1 cellular context compared by ENCODE assay signal in the genomic region with DNA sequence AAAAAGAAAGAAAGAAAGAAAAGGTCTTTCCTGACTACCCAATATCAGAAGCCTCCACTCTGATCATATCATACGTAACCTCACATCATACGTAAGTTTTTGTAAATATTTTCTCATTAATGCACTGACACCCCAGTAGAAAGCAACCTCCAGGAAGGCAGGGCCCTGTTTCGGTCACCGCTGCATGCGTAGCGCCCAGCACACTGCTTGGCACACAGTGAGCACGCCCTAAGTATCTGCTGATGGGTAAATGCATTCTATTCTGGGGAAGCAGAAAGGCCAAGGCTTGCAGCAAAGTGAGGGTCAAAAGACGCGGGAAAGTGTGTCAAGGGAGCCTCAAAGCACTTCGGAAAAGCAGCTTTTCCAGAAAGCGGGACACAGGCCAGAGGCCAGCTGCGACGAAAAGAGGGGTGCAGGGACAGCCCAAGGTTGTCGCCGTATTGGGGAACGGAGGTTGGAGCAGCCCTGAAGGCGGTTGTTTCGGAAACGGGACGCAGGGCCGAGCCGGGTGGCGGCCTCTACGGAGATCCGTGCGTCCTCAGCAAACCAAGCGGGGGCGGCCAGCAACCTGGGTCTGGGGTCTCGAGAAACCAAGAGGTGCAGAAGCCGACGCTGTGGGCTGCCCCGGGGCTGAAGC.
TF ChIP-seq lines count a peak whose summit lies in the region.

No MANE protein-coding gene starts in this region.

TF ChIP-seq in IMR-90, 13 proteins besides CTCF, POLR2A, EP300 and RAD21:
- TF ChIP-seq BHLHE40 (IDR thresholded peaks at IDR 0.05; ENCODE audit: low read depth, low read length) (no peak), SMC3 (IDR thresholded peaks at IDR 0.05; ENCODE audit: low read depth, low read length) (no peak), CHD1 (IDR thresholded peaks at IDR 0.05; ENCODE audit: low read depth, low read length) (no peak), FOS (IDR thresholded peaks at IDR 0.05; ENCODE audit: low read depth, low read length) (no peak), RCOR1 (IDR thresholded peaks at IDR 0.05; ENCODE audit: insufficient replicate concordance, low read length) (no peak), MXI1 (IDR thresholded peaks at IDR 0.05; ENCODE audit: borderline replicate concordance, low read depth, low read length) (no peak), NFE2L2 (IDR thresholded peaks at IDR 0.05; ENCODE audit: low read depth, low read length) (no peak), MAFK (IDR thresholded peaks at IDR 0.05; ENCODE audit: low read depth, low read length) (no peak)
- TF ChIP-seq, protein P1, sequence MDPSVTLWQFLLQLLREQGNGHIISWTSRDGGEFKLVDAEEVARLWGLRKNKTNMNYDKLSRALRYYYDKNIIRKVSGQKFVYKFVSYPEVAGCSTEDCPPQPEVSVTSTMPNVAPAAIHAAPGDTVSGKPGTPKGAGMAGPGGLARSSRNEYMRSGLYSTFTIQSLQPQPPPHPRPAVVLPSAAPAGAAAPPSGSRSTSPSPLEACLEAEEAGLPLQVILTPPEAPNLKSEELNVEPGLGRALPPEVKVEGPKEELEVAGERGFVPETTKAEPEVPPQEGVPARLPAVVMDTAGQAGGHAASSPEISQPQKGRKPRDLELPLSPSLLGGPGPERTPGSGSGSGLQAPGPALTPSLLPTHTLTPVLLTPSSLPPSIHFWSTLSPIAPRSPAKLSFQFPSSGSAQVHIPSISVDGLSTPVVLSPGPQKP (IDR thresholded peaks at IDR 0.05; ENCODE audit: borderline replicate concordance, low read depth, low read length) = no peak
- TF ChIP-seq, protein P2, sequence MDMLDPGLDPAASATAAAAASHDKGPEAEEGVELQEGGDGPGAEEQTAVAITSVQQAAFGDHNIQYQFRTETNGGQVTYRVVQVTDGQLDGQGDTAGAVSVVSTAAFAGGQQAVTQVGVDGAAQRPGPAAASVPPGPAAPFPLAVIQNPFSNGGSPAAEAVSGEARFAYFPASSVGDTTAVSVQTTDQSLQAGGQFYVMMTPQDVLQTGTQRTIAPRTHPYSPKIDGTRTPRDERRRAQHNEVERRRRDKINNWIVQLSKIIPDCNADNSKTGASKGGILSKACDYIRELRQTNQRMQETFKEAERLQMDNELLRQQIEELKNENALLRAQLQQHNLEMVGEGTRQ (IDR thresholded peaks at IDR 0.05; ENCODE audit: low read depth, low read length) = no peak
